1 cellular context compared by ENCODE assay signal in the genomic region with DNA sequence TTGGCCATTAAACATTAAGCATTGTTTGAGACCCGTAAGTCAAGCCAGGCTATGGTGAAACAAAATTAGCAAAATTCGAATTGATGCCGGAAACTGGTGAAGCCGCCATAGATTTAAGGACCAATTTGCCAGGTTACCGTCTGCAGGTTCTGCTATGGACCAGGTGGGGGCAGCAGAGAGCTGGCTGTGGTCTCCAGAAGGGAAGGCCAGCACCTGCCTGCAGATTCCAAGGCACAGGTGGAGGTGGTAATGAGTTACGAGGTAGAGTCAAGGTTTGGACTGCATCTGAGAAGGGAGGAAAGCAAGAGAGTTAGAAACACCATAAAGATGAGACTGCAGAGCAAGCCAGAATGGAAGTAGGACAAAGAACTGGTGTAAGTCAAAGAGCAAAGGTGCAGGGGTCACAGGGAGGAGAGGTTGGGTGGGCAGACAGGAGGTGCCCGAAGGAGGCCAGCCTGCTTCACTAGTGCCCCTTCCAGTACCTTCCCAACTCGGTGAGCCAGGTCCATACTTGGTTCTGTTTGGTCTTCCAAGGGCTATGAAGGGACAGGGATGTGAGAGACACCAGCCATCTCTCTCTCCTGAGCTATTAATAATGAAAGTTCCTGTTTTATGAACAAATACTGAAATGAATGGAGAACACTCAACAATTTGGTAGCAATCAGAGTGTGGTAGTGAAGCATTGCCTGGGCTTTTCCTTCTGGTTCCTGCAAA.
TF ChIP-seq lines count a peak whose summit lies in the region.

No MANE protein-coding gene starts in this region.

TF ChIP-seq in HepG2, 621 proteins besides CTCF, POLR2A, EP300 and RAD21 (continued from another document and continues in another):
- TF ChIP-seq, protein P1, sequence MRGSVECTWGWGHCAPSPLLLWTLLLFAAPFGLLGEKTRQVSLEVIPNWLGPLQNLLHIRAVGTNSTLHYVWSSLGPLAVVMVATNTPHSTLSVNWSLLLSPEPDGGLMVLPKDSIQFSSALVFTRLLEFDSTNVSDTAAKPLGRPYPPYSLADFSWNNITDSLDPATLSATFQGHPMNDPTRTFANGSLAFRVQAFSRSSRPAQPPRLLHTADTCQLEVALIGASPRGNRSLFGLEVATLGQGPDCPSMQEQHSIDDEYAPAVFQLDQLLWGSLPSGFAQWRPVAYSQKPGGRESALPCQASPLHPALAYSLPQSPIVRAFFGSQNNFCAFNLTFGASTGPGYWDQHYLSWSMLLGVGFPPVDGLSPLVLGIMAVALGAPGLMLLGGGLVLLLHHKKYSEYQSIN (CRISPR knock-in tag; IDR thresholded peaks at IDR 0.05; ENCODE audit: borderline replicate concordance) = no peak
- TF ChIP-seq ZNF33A (CRISPR knock-in tag; IDR thresholded peaks at IDR 0.05; ENCODE audit: borderline replicate concordance) = peak; percentile 85; the same call in 1 of the 2 replicates
- TF ChIP-seq, protein P2, sequence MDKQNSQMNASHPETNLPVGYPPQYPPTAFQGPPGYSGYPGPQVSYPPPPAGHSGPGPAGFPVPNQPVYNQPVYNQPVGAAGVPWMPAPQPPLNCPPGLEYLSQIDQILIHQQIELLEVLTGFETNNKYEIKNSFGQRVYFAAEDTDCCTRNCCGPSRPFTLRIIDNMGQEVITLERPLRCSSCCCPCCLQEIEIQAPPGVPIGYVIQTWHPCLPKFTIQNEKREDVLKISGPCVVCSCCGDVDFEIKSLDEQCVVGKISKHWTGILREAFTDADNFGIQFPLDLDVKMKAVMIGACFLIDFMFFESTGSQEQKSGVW (CRISPR knock-in tag; IDR thresholded peaks at IDR 0.05; ENCODE audit: borderline replicate concordance) = no peak
- TF ChIP-seq ZNF558 (CRISPR knock-in tag; IDR thresholded peaks at IDR 0.05; ENCODE audit: borderline replicate concordance) = no peak
- no peak for TF ChIP-seq TFDP2 (CRISPR knock-in tag; IDR thresholded peaks at IDR 0.05)
- TF ChIP-seq KAT2B (IDR thresholded peaks at IDR 0.05; ENCODE audit: borderline replicate concordance, low read depth, low read length) = no peak
- TF ChIP-seq ZNF740 (CRISPR knock-in tag; IDR thresholded peaks at IDR 0.05) = no peak
- TF ChIP-seq ZNF549 (CRISPR knock-in tag; IDR thresholded peaks at IDR 0.05) = no peak
- no peak for TF ChIP-seq NFIC (IDR thresholded peaks at IDR 0.05; ENCODE audit: low read length)
- no peak for TF ChIP-seq ZNF644 (CRISPR knock-in tag; IDR thresholded peaks at IDR 0.05; ENCODE audit: low read depth)
- no peak for TF ChIP-seq KMT2A (CRISPR knock-in tag; IDR thresholded peaks at IDR 0.05)
- no peak for TF ChIP-seq SATB2 (CRISPR knock-in tag; IDR thresholded peaks at IDR 0.05)
- no peak for TF ChIP-seq ZNF646 (CRISPR knock-in tag; IDR thresholded peaks at IDR 0.05)
- no peak; the same call in 1 of the 2 replicates for TF ChIP-seq HOXA3 (CRISPR knock-in tag; IDR thresholded peaks at IDR 0.05)
- no peak for TF ChIP-seq PRDM4 (CRISPR knock-in tag; IDR thresholded peaks at IDR 0.05; ENCODE audit: borderline replicate concordance)
- no peak for TF ChIP-seq ZNF567 (CRISPR knock-in tag; IDR thresholded peaks at IDR 0.05; ENCODE audit: borderline replicate concordance)
- 0 out of 2 replicates have a peak, but pooled peaks have one; percentile 20 for TF ChIP-seq KMT2B (CRISPR knock-in tag; IDR thresholded peaks at IDR 0.05)
- no peak for TF ChIP-seq MAFF (IDR thresholded peaks at IDR 0.05; ENCODE audit: low read depth, low read length)
- TF ChIP-seq ISX (CRISPR knock-in tag; conservative IDR thresholded peaks at IDR 0.05) = no peak
- TF ChIP-seq SAP130 (CRISPR knock-in tag; IDR thresholded peaks at IDR 0.05; ENCODE audit: low read depth) = peak; percentile 20; the same call in 1 of the 2 replicates
- no peak for TF ChIP-seq MED13 (CRISPR knock-in tag; IDR thresholded peaks at IDR 0.05)
- no peak for TF ChIP-seq HNF4G (IDR thresholded peaks at IDR 0.05; ENCODE audit: borderline replicate concordance, low read depth, low read length)
- TF ChIP-seq HNF4G (CRISPR knock-in tag; IDR thresholded peaks at IDR 0.05; ENCODE audit: borderline replicate concordance, low read depth) = 0 out of 2 replicates have a peak, but pooled peaks have one; percentile 36
- TF ChIP-seq ZNF598 (CRISPR knock-in tag; IDR thresholded peaks at IDR 0.05; ENCODE audit: borderline replicate concordance) = peak; percentile 44; the same call in 1 of the 2 replicates
- TF ChIP-seq ZNF556 (CRISPR knock-in tag; IDR thresholded peaks at IDR 0.05; ENCODE audit: borderline replicate concordance) = peak; percentile 94
- no peak for TF ChIP-seq ZNF354B (CRISPR knock-in tag; IDR thresholded peaks at IDR 0.05)
- peak; percentile 64 for TF ChIP-seq IRF2 (CRISPR knock-in tag; IDR thresholded peaks at IDR 0.05)
- TF ChIP-seq GLI4 (CRISPR knock-in tag; IDR thresholded peaks at IDR 0.05; ENCODE audit: borderline replicate concordance) = peak; percentile 69; the same call in 1 of the 2 replicates
- TF ChIP-seq ZNF614 (CRISPR knock-in tag; IDR thresholded peaks at IDR 0.05; ENCODE audit: borderline replicate concordance) = peak; percentile 50; the same call in 1 of the 2 replicates
- no peak for TF ChIP-seq SPEN (CRISPR knock-in tag; IDR thresholded peaks at IDR 0.05; ENCODE audit: low read depth)
- TF ChIP-seq ZSCAN31 (CRISPR knock-in tag; IDR thresholded peaks at IDR 0.05; ENCODE audit: low read depth) = no peak
- TF ChIP-seq ZNF142 (CRISPR knock-in tag; IDR thresholded peaks at IDR 0.05) = no peak
- no peak for TF ChIP-seq ZNF776 (CRISPR knock-in tag; IDR thresholded peaks at IDR 0.05)
